In genomic region chr6:31474871-31475286, GRCh38 we compare ENCODE assay signal across 11 cellular contexts. TPM values are rescaled to one million over a fixed set of nuclear protein-coding genes. Genes with fewer than 3 reads are reported as not detected.
DNase-seq lines count a peak whose midpoint lies in the region; ATAC-seq, FAIRE-seq and TF ChIP-seq lines count a peak whose summit lies in the region.
"Had no signal": no experiment of that assay in that cellular context is flagged by ENCODE, and none has a peak within 500 bp of the region (broad histone marks: within the 10 kb centered on the region; RNA-seq: fewer than 3 reads in every experiment).

No MANE protein-coding gene starts in this region.

- H3K4me1 ChIP-seq in CD4-positive, alpha-beta memory T cell (ENCODE audit: insufficient read depth, low read length): peaks cover 51% of the 10 kb centered on the region
- H3K4me1 ChIP-seq in kidney (ENCODE audit: control insufficient read depth in 1 of 2, insufficient read depth in 1 of 2, low read depth in 1 of 2, low read length in 2 of 2): peaks cover 0 to 3% of the 10 kb centered on the region in 2 donors
- H3K4me1 ChIP-seq in uterus: no peaks in the 10 kb centered on the region

- ATAC-seq in naive thymus-derived CD8-positive, alpha-beta T cell: no peak
- no peak for ATAC-seq in HG03139 (IDR thresholded peaks at IDR 0.05; ENCODE audit: unreplicated experiment)
- ATAC-seq: heart left ventricle had no signal

- H3K9ac ChIP-seq in kidney (ENCODE audit: low read length in 2 of 2): no peak overlapping the region

- H3K9me3 ChIP-seq in CD4-positive, alpha-beta memory T cell (ENCODE audit: control insufficient read depth in 1 of 2, low read length in 2 of 2): no peaks in the 10 kb centered on the region
- H3K9me3 ChIP-seq in kidney (ENCODE audit: control insufficient read depth in 1 of 2, low read length in 2 of 2) (no peaks in the 10 kb centered on the region), uterus (no peaks in the 10 kb centered on the region)
- H3K9me3 ChIP-seq: heart left ventricle had no signal

- no peaks in the 10 kb centered on the region for H3K27me3 ChIP-seq in CD4-positive, alpha-beta memory T cell (ENCODE audit: insufficient read depth, low read length)
- no peaks in the 10 kb centered on the region for H3K27me3 ChIP-seq in uterus
- H3K27me3 ChIP-seq: heart left ventricle had no signal

- H3K27ac ChIP-seq in CD4-positive, alpha-beta memory T cell (ENCODE audit: low read depth, low read length): no peak overlapping the region
- H3K27ac ChIP-seq in kidney (ENCODE audit: low read depth in 2 of 2, low read length in 2 of 2) (no peak overlapping the region), uterus (no peak overlapping the region)
- H3K27ac ChIP-seq: heart left ventricle had no signal

- CTCF ChIA-PET in CD4-positive, alpha-beta memory T cell (lab: Charles Lee; ENCODE audit: partially characterized antibody): interaction anchor here (0.9 kb wide), 1 partner anchor 12 kb away, joined by 3 read pairs; no protein-coding TSS in a partner anchor

- peaks cover 44 to 69% (median 60%) of the 10 kb centered on the region in 4 donors for H3K4me1 Mint-ChIP-seq in CD4-positive, alpha-beta memory T cell
- H3K4me1 Mint-ChIP-seq in naive thymus-derived CD8-positive, alpha-beta T cell: peaks cover 37 to 78% (median 65%) of the 10 kb centered on the region in 4 donors

- TF ChIP-seq CTCF in HFF-Myc (IDR thresholded peaks at IDR 0.05; ENCODE audit: low read depth, low read length, missing control alignments): peak; percentile 39
- TF ChIP-seq CTCF in astrocyte of the spinal cord (IDR thresholded peaks at IDR 0.05; ENCODE audit: low read depth, low read length): peak; percentile 38
- no peak for TF ChIP-seq CTCF in kidney (IDR thresholded peaks at IDR 0.05; ENCODE audit: borderline replicate concordance, extremely low read depth, insufficient read depth)
- TF ChIP-seq CTCF in uterus (IDR thresholded peaks at IDR 0.05): no peak

- H3K4me3 ChIP-seq in CD4-positive, alpha-beta memory T cell (ENCODE audit: low read length in 2 of 2): no peak overlapping the region
- H3K4me3 ChIP-seq in HFF-Myc (replicated peaks; ENCODE audit: low read depth, low read length) (no peak overlapping the region), astrocyte of the spinal cord (ENCODE audit: low read depth, low read length) (no peak overlapping the region), kidney (ENCODE audit: low read length in 2 of 2) (no peak overlapping the region), uterus (no peak overlapping the region)
- H3K4me3 ChIP-seq: heart left ventricle had no signal

- in situ Hi-C loops in astrocyte of the spinal cord (cut with HindIII; ENCODE audit: low sequenced_read_pairs): no loop called here

- DNase-seq in CD4-positive, alpha-beta memory T cell: peak in 1 of 5 donors; percentile 17
- DNase-seq in HFF-Myc (ENCODE audit: extremely low read depth, low read depth) (no peak), astrocyte of the spinal cord (ENCODE audit: low read depth, low spot score) (no peak), kidney (no peak), uterus (no peak), cortex of kidney (lab: John Stamatoyannopoulos, UW) (no peak)
- DNase-seq in naive thymus-derived CD8-positive, alpha-beta T cell: peak in 1 of 10 donors; percentile 15
- DNase-seq: heart left ventricle had no signal

- H3K27me3 Mint-ChIP-seq in CD4-positive, alpha-beta memory T cell: no peaks in the 10 kb centered on the region
- H3K27me3 Mint-ChIP-seq in naive thymus-derived CD8-positive, alpha-beta T cell: no peaks in the 10 kb centered on the region
- H3K27me3 Mint-ChIP-seq: natural killer cell treated with Interleukin-12 subunit alpha and Interleukin-12 subunit beta and Interleukin-15 and Interleukin-18, amount 100 ng/mL, for 72 hours had no signal

- peaks cover 0 to 28% of the 10 kb centered on the region in 2 donors for H3K36me3 Mint-ChIP-seq in CD4-positive, alpha-beta memory T cell
- peaks cover 0 to 13% (median 0%) of the 10 kb centered on the region in 3 donors for H3K36me3 Mint-ChIP-seq in naive thymus-derived CD8-positive, alpha-beta T cell
- H3K36me3 Mint-ChIP-seq: natural killer cell treated with Interleukin-12 subunit alpha and Interleukin-12 subunit beta and Interleukin-15 and Interleukin-18, amount 100 ng/mL, for 72 hours had no signal

- peak overlapping the region in 4 of 7 donors; percentile 11 to 57 (median 37) for H3K27ac Mint-ChIP-seq in CD4-positive, alpha-beta memory T cell
- peak overlapping the region in 7 of 10 donors; percentile 9 to 80 (median 52) for H3K27ac Mint-ChIP-seq in naive thymus-derived CD8-positive, alpha-beta T cell
- H3K27ac Mint-ChIP-seq: natural killer cell treated with Interleukin-12 subunit alpha and Interleukin-12 subunit beta and Interleukin-15 and Interleukin-18, amount 100 ng/mL, for 72 hours had no signal

- FAIRE-seq in kidney (lab: Jason Lieb, UNC): no peak
- FAIRE-seq: H54 had no signal

- H3K9me3 Mint-ChIP-seq in CD4-positive, alpha-beta memory T cell: no peaks in the 10 kb centered on the region
- no peaks in the 10 kb centered on the region for H3K9me3 Mint-ChIP-seq in naive thymus-derived CD8-positive, alpha-beta T cell
- H3K9me3 Mint-ChIP-seq: natural killer cell treated with Interleukin-12 subunit alpha and Interleukin-12 subunit beta and Interleukin-15 and Interleukin-18, amount 100 ng/mL, for 72 hours had no signal

- intact Hi-C loops in CD4-positive, alpha-beta memory T cell (cut with micrococcal nuclease): no loop called here
- intact Hi-C loops in kidney (cut with DNase I): no loop called here
- intact Hi-C loops in uterus (cut with DNase I; ENCODE audit: low total_unique reads): no loop called here

- POLR2A ChIA-PET in CD4-positive, alpha-beta memory T cell (lab: Charles Lee; ENCODE audit: partially characterized antibody): interaction anchor here (0.6 to 1.8 kb wide), 3 partner anchors 13 to 824 kb away, joined by 3 to 5 read pairs (median 3); partner anchors contain the start of gene MICB
- POLR2A ChIA-PET in naive thymus-derived CD8-positive, alpha-beta T cell (lab: Charles Lee): interaction anchor here (0.9 kb wide), 1 partner anchor 11 kb away, joined by 3 read pairs; no protein-coding TSS in a partner anchor

- no peaks in the 10 kb centered on the region for H3K36me3 ChIP-seq in CD4-positive, alpha-beta memory T cell (ENCODE audit: insufficient read depth, low read length)
- H3K36me3 ChIP-seq in kidney (ENCODE audit: control insufficient read depth in 1 of 2, insufficient read depth in 2 of 2, low read length in 2 of 2) (no peaks in the 10 kb centered on the region), uterus (no peaks in the 10 kb centered on the region)

- TF ChIP-seq POLR2A in uterus (IDR thresholded peaks at IDR 0.05): no peak

- no peak overlapping the region for H3K4me3 Mint-ChIP-seq in CD4-positive, alpha-beta memory T cell
- peak overlapping the region in 1 of 10 donors; percentile 34 for H3K4me3 Mint-ChIP-seq in naive thymus-derived CD8-positive, alpha-beta T cell
- H3K4me3 Mint-ChIP-seq: natural killer cell treated with Interleukin-12 subunit alpha and Interleukin-12 subunit beta and Interleukin-15 and Interleukin-18, amount 100 ng/mL, for 72 hours had no signal

RNA-seq across cellular contexts. Expression of gene MICB, which starts 23.1 kb away (rescaled TPM):
- total RNA-seq in CD4-positive, alpha-beta memory T cell: 10 to 100 TPM; 21.4 to 26.3 TPM
- 10 to 100 TPM in 1 of 2 donors, 1 to 10 TPM in 1; 8.0 to 11.5 TPM for polyA plus RNA-seq in CD4-positive, alpha-beta memory T cell
- total RNA-seq in naive thymus-derived CD8-positive, alpha-beta T cell: 10 to 100 TPM; 12.3 to 13.8 TPM
- polyA plus RNA-seq in naive thymus-derived CD8-positive, alpha-beta T cell: 1 to 10 TPM; 3.3 to 4.7 (median 3.8) TPM
- total RNA-seq in kidney: 5.7 TPM
- polyA plus RNA-seq in kidney (ENCODE audit: insufficient read depth, low read depth, low replicate concordance): 1.5 TPM
- total RNA-seq in uterus: 1 to 10 TPM; 1.9 to 4.8 (median 2.9) TPM

RNA-seq across cellular contexts. Expression of gene MCCD1, which starts 53.9 kb away (rescaled TPM):
- total RNA-seq in CD4-positive, alpha-beta memory T cell: not detected
- not detected for polyA plus RNA-seq in CD4-positive, alpha-beta memory T cell
- not detected for total RNA-seq in naive thymus-derived CD8-positive, alpha-beta T cell
- not detected for polyA plus RNA-seq in naive thymus-derived CD8-positive, alpha-beta T cell
- total RNA-seq in kidney: 3.5 TPM
- polyA plus RNA-seq in kidney (ENCODE audit: insufficient read depth, low read depth, low replicate concordance): 325 TPM
- total RNA-seq in uterus: not detected
- total RNA-seq: heart left ventricle; natural killer cell treated with Interleukin-12 subunit alpha and Interleukin-12 subunit beta and Interleukin-15 and Interleukin-18, amount 100 ng/mL, for 72 hours had no signal
- polyA plus RNA-seq: heart left ventricle had no signal

Comparison
In these comparisons a context has a peak if more than half of its experiments do, and no peak if none do; other contexts are left out.
1. CTCF ChIP-seq: peak in HFF-Myc (single experiment) and astrocyte of the spinal cord (single experiment); none in kidney (single experiment) and uterus (0 of 4).